Comparison of ENCODE assay signal across 31 cellular contexts in the genomic region with DNA sequence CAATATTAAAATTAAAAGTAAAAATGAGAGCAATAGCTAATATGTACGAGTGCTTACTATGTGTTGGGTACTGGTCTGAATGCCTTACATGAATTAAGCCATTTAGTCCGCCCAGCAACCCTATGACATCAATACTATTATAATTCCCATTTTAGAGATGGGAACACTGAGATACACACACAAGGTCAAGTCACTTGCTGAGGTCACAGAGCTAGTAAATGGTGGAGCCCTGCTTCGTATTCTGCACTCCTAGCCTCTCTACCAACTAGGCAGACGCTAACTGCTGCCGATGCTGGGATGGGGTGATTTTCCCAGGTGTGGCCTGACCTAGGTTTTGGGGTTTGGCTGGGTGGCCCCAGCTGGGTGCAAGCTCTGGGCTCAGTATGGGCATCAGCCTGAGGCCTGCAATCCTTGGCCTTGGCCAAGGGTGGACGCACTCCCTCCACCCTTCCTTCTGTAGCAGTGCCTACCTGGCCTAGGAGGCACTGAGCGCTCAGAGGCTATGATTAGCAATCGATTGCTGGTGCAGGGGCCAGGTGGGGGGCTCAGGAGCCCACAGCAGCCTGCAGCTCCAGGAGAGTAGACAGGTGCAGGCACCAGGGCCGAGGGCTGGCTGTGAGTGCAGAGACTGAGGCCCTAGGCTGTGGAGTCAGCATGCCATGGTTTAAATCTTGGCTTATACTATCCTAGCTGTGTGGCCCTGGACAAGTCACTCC. TPM values are rescaled to one million over a fixed set of nuclear protein-coding genes. Genes with fewer than 3 reads are reported as not detected.
"Had no signal": no experiment of that assay in that cellular context is flagged by ENCODE, and none has a peak within 500 bp of the region (broad histone marks: within the 10 kb centered on the region; RNA-seq: fewer than 3 reads in every experiment).

No MANE protein-coding gene starts in this region.

- H3K27me3 ChIP-seq: pancreas, uterus had no signal

- H3K27ac Mint-ChIP-seq: immature natural killer cell; mesothelial cell of epicardium; natural killer cell; nephron progenitor cell; stimulated activated naive CD8-positive, alpha-beta T cell treated with anti-CD3 and anti-CD28 coated beads, Interleukin-15, Interleukin-2, amounts not matched to agents 100 ng/mL and 50 ng/mL, for 24 hours; type B pancreatic cell had no signal

- H3K36me3 ChIP-seq: left lung, lower lobe of right lung, neural progenitor cell, pancreas, prostate gland, sigmoid colon, spleen, tibial nerve, uterus had no signal

- ATAC-seq: left colon, left lung, lower lobe of right lung, pancreas, right cardiac atrium had no signal

- H3K9ac ChIP-seq: neural progenitor cell had no signal

- H3K4me3 ChIP-seq: left lung, lower lobe of right lung, neural progenitor cell, pancreas, prostate gland, sigmoid colon, spleen, tibial nerve, uterus had no signal

- H3K4me2 ChIP-seq: neural progenitor cell had no signal

- H3K4me1 ChIP-seq: prostate gland had no signal

- DNase-seq: hypothalamus; kidney; left colon; left lung; lower lobe of right lung; mammary epithelial cell; mesendoderm; naive B cell; natural killer cell; nephron progenitor cell; retina; right cardiac atrium; sigmoid colon; spleen; stimulated activated CD4-positive, alpha-beta T cell treated with anti-CD3 and anti-CD28 coated beads, Interleukin-4, amount 100 ng/mL, for 24 hours; stimulated activated naive CD4-positive, alpha-beta T cell; substantia nigra; uterus had no signal

- H3K9me3 ChIP-seq: left lung, lower lobe of right lung, pancreas, prostate gland, sigmoid colon, spleen, tibial nerve, uterus had no signal

- H3K9me3 Mint-ChIP-seq: immature natural killer cell; mesothelial cell of epicardium; naive B cell; natural killer cell; nephron progenitor cell; neural progenitor cell; stimulated activated effector memory CD8-positive, alpha-beta T cell treated with anti-CD3 and anti-CD28 coated beads, Interleukin-12 subunit alpha, Interleukin-12 subunit beta, amount 100 ng/mL, for 72 hours; stimulated activated naive CD8-positive, alpha-beta T cell treated with anti-CD3 and anti-CD28 coated beads, Interleukin-15, Interleukin-2, amounts not matched to agents 100 ng/mL and 50 ng/mL, for 24 hours; type B pancreatic cell had no signal

- H3K4me3 Mint-ChIP-seq: mesothelial cell of epicardium; natural killer cell; nephron progenitor cell; neural progenitor cell; stimulated activated effector memory CD8-positive, alpha-beta T cell treated with anti-CD3 and anti-CD28 coated beads, Interleukin-12 subunit alpha, Interleukin-12 subunit beta, amount 100 ng/mL, for 72 hours; stimulated activated naive CD8-positive, alpha-beta T cell treated with anti-CD3 and anti-CD28 coated beads, Interleukin-15, Interleukin-2, amounts not matched to agents 100 ng/mL and 50 ng/mL, for 24 hours; type B pancreatic cell had no signal

- H3K27ac ChIP-seq: left lung, lower lobe of right lung, neural progenitor cell, pancreas, prostate gland, sigmoid colon, tibial nerve, uterus had no signal

- H3K36me3 Mint-ChIP-seq: immature natural killer cell; mesothelial cell of epicardium; naive B cell; natural killer cell; neural progenitor cell; stimulated activated effector memory CD8-positive, alpha-beta T cell treated with anti-CD3 and anti-CD28 coated beads, Interleukin-12 subunit alpha, Interleukin-12 subunit beta, amount 100 ng/mL, for 72 hours; type B pancreatic cell had no signal

- H2AFZ ChIP-seq: neural progenitor cell had no signal

RNA-seq across cellular contexts. Expression of gene FAM131C, which starts 2.7 kb away (rescaled TPM):
- total RNA-seq: left colon, left lung, liver, lower lobe of right lung, mononuclear cell, natural killer cell, omental fat pad, prostate gland, tibial nerve had no signal
- polyA plus RNA-seq: immature natural killer cell had no signal

RNA-seq across cellular contexts. Expression of gene CLCNKB, which starts 27.2 kb away (rescaled TPM):
- total RNA-seq: liver, mammary epithelial cell, mononuclear cell, natural killer cell had no signal
- polyA plus RNA-seq: immature natural killer cell, liver had no signal

RNA-seq across cellular contexts. Expression of gene CLCNKA, which starts 49.0 kb away (rescaled TPM):
- total RNA-seq: liver, mammary epithelial cell, mononuclear cell, temporal lobe, tibial nerve had no signal
- polyA plus RNA-seq: immature natural killer cell, liver, mammary epithelial cell had no signal

RNA-seq across cellular contexts. Expression of gene HSPB7, which starts 53.0 kb away (rescaled TPM):
- total RNA-seq: mononuclear cell, natural killer cell, temporal lobe had no signal
- polyA plus RNA-seq: immature natural killer cell, mammary epithelial cell had no signal
